Comparison of ENCODE assay signal across 25 cellular contexts in genomic region chr15:46137443-46137842, GRCh38.
"Had no signal": no experiment of that assay in that cellular context is flagged by ENCODE, and none has a peak within 500 bp of the region (broad histone marks: within the 10 kb centered on the region; RNA-seq: fewer than 3 reads in every experiment).

No MANE protein-coding gene starts in this region.

- H3K27ac Mint-ChIP-seq: mesothelial cell of epicardium, naive B cell had no signal

- H3K4me1 Mint-ChIP-seq: mesothelial cell of epicardium, naive B cell had no signal

- H3K4me3 ChIP-seq: coronary artery, dorsolateral prefrontal cortex, esophagus squamous epithelium, gastrocnemius medialis, heart right ventricle, left lung, lower lobe of right lung, mucosa of descending colon had no signal

- H3K27me3 Mint-ChIP-seq: naive B cell had no signal

- ATAC-seq: esophagus mucosa, gastrocnemius medialis, heart right ventricle, left cardiac atrium, left lung, left ventricle myocardium superior, lower lobe of right lung, mucosa of descending colon had no signal

- H3K36me3 Mint-ChIP-seq: mesothelial cell of epicardium, naive B cell had no signal

- H3K4me1 ChIP-seq: esophagus squamous epithelium, gastrocnemius medialis, heart right ventricle, left lung, lower lobe of right lung had no signal

- H3K9me3 ChIP-seq: esophagus squamous epithelium, gastrocnemius medialis, lower lobe of right lung had no signal

- H3K27me3 ChIP-seq: dorsolateral prefrontal cortex, esophagus squamous epithelium, gastrocnemius medialis, heart right ventricle, left lung had no signal

- H3K36me3 ChIP-seq: esophagus squamous epithelium, gastrocnemius medialis, heart right ventricle, left lung, lower lobe of right lung had no signal

- DNase-seq: dermis blood vessel endothelial cell; dorsolateral prefrontal cortex; effector CD4-positive, alpha-beta T cell; effector memory CD4-positive, alpha-beta T cell; esophagus squamous epithelium; foreskin melanocyte; gastrocnemius medialis; glutamatergic neuron; head of caudate nucleus; heart right ventricle; hippocampal formation; left cardiac atrium; left lung; left ventricle myocardium superior; lower lobe of right lung; mesenchymal stem cell; mucosa of descending colon; naive B cell had no signal

- FAIRE-seq: colon, endothelial cell of umbilical vein, islet of Langerhans, keratinocyte had no signal

- H3K4me3 Mint-ChIP-seq: mesothelial cell of epicardium, naive B cell had no signal

- H3K27ac ChIP-seq: coronary artery, dorsolateral prefrontal cortex, esophagus squamous epithelium, gastrocnemius medialis, heart right ventricle, left lung, lower lobe of right lung had no signal
